Comparison of ENCODE assay signal across 20 cellular contexts in genomic region chr11:93606314-93606713, GRCh38.
"Had no signal": no experiment of that assay in that cellular context is flagged by ENCODE, and none has a peak within 500 bp of the region (broad histone marks: within the 10 kb centered on the region; RNA-seq: fewer than 3 reads in every experiment).

No MANE protein-coding gene starts in this region.

- DNase-seq: Karpas-422, KG1, MG63, NCI-H1436 treated with DMSO at 0.1 percent for 48 hours, NCI-H1694, NCI-H187 treated with DMSO at 0.1 percent for 48 hours, NCI-H2029 treated with DMSO at 0.1 percent for 48 hours, NCI-H2171 treated with DMSO at 0.1 percent for 48 hours, NCI-H446 treated with DMSO at 0.1 percent for 48 hours, NCI-H510A treated with DMSO at 0.1 percent for 48 hours, NCI-H526, NCI-H82, Right ventricle myocardium superior, RPMI8226, SIG-M5 had no signal

- FAIRE-seq: HTR-8/SVneo, RCC 7860 had no signal

- H3K27me3 ChIP-seq: MG63, SJSA1 had no signal

- H3K36me3 ChIP-seq: MG63, SJSA1 had no signal

- H3K4me3 ChIP-seq: MG63, SJSA1, SK-N-MC had no signal

- H3K4me1 ChIP-seq: SJSA1 had no signal

- H3K27ac ChIP-seq: HL-60, SJSA1, SK-N-MC had no signal

- H3K9me3 ChIP-seq: MG63, SJSA1 had no signal
